8 cellular contexts compared by ENCODE assay signal in genomic region chr21:38323721-38324591, GRCh38.
DNase-seq lines count a peak whose midpoint lies in the region; ATAC-seq and TF ChIP-seq lines count a peak whose summit lies in the region.

No MANE protein-coding gene starts in this region.

- no peak overlapping the region for H3K4me3 Mint-ChIP-seq in activated naive CD4-positive, alpha-beta T cell treated with anti-CD3 and anti-CD28 coated beads for 36 hours
- H3K4me3 Mint-ChIP-seq in endodermal cell: no peak overlapping the region

- no peaks in the 10 kb centered on the region for H3K36me3 Mint-ChIP-seq in activated naive CD4-positive, alpha-beta T cell treated with anti-CD3 and anti-CD28 coated beads for 36 hours (ENCODE audit: low read depth)
- H3K36me3 Mint-ChIP-seq in endodermal cell (ENCODE audit: low read depth): no peaks in the 10 kb centered on the region

- DNase-seq in activated naive CD4-positive, alpha-beta T cell treated with anti-CD3 and anti-CD28 coated beads for 36 hours: no peak
- DNase-seq in activated naive CD4-positive, alpha-beta T cell treated with Interleukin-2 at 50 U/mL for 16 hours: no peak
- DNase-seq in NCI-H526 treated with DMSO at 0.1 percent for 48 hours (lab: John Stamatoyannopoulos, UW) (peak; percentile 46), endodermal cell (peak; percentile 58), skeletal muscle cell (ENCODE audit: low read depth) (peak; percentile 98), NCI-H1436 (lab: John Stamatoyannopoulos, UW) (no peak)

- H3K27ac ChIP-seq in endodermal cell (ENCODE audit: low read depth, low read length): no peak overlapping the region

- peak overlapping the region; percentile 17 for H3K27ac Mint-ChIP-seq in activated naive CD4-positive, alpha-beta T cell treated with anti-CD3 and anti-CD28 coated beads for 36 hours
- no peak overlapping the region for H3K27ac Mint-ChIP-seq in endodermal cell

- no peaks in the 10 kb centered on the region for H3K9me3 Mint-ChIP-seq in activated naive CD4-positive, alpha-beta T cell treated with anti-CD3 and anti-CD28 coated beads for 36 hours
- no peaks in the 10 kb centered on the region for H3K9me3 Mint-ChIP-seq in endodermal cell

- no peaks in the 10 kb centered on the region for H3K27me3 ChIP-seq in endodermal cell (ENCODE audit: control insufficient read depth, insufficient read depth, low read length, poor library complexity, severe bottlenecking)

- H3K9ac ChIP-seq in endodermal cell (ENCODE audit: extremely low read depth, low read length, poor library complexity, severe bottlenecking): no peak overlapping the region

- whole genome bisulfite sequencing in endodermal cell (ENCODE audit: insufficient coverage in 1 of 2, insufficient read length in 1 of 2), 2 experiments: 63 to 100% methylated on average over 1 to 4 of the region's 6 CpGs

- H3K4me3 ChIP-seq in endodermal cell (ENCODE audit: low read length) (no peak overlapping the region), skeletal muscle cell (ENCODE audit: low read depth, low read length) (no peak overlapping the region)

- H3K36me3 ChIP-seq in endodermal cell (ENCODE audit: control insufficient read depth, insufficient read depth, low read length): no peaks in the 10 kb centered on the region

- no peak for TF ChIP-seq CTCF in endodermal cell (conservative IDR thresholded peaks at IDR 0.05)

- H3K4me1 ChIP-seq in endodermal cell (ENCODE audit: control insufficient read depth, insufficient read depth, low read length): no peaks in the 10 kb centered on the region

- ATAC-seq in activated CD4-positive, CD25-positive, alpha-beta regulatory T cell treated with anti-CD3 and anti-CD28 coated beads, Interleukin-2, amount 50 U/mL, for 24 hours: no peak
- ATAC-seq in HG02571 (IDR thresholded peaks at IDR 0.05; ENCODE audit: unreplicated experiment): no peak

- no peaks in the 10 kb centered on the region for H3K9me3 ChIP-seq in endodermal cell (ENCODE audit: control insufficient read depth, low read length)

- peaks cover 36% of the 10 kb centered on the region for H3K4me1 Mint-ChIP-seq in activated naive CD4-positive, alpha-beta T cell treated with anti-CD3 and anti-CD28 coated beads for 36 hours (ENCODE audit: low read depth)
- peaks cover 24% of the 10 kb centered on the region for H3K4me1 Mint-ChIP-seq in endodermal cell

- CTCF ChIA-PET in activated naive CD4-positive, alpha-beta T cell treated with anti-CD3 and anti-CD28 coated beads for 36 hours (lab: Charles Lee): interaction anchor here (0.7 to 2.5 kb wide), 6 partner anchors 12 to 153 kb away, joined by 3 to 16 read pairs (median 3); no protein-coding TSS in a partner anchor

- no peaks in the 10 kb centered on the region for H3K27me3 Mint-ChIP-seq in activated naive CD4-positive, alpha-beta T cell treated with anti-CD3 and anti-CD28 coated beads for 36 hours (ENCODE audit: low read depth)
- H3K27me3 Mint-ChIP-seq in endodermal cell (ENCODE audit: insufficient read depth): peaks cover 2% of the 10 kb centered on the region

- intact Hi-C loops in activated naive CD4-positive, alpha-beta T cell treated with anti-CD3 and anti-CD28 coated beads for 36 hours (cut with micrococcal nuclease): loop anchor here (1.0 to 2.0 kb wide), 3 partner anchors 23 to 80 kb away; no protein-coding TSS in a partner anchor

Comparison
In these comparisons a context has a peak if more than half of its experiments do, and no peak if none do; other contexts are left out.
1. DNase-seq: peak in NCI-H526 treated with DMSO at 0.1 percent for 48 hours (single experiment), endodermal cell (single experiment) and skeletal muscle cell (single experiment); none in activated naive CD4-positive, alpha-beta T cell treated with anti-CD3 and anti-CD28 coated beads for 36 hours (single experiment), activated naive CD4-positive, alpha-beta T cell treated with Interleukin-2 at 50 U/mL for 16 hours (single experiment) and NCI-H1436 (single experiment).